1 cellular context compared by ENCODE assay signal in genomic region chr16:31105677-31106213, GRCh38.
TF ChIP-seq lines count a peak whose summit lies in the region.

No MANE protein-coding gene starts in this region.

TF ChIP-seq in GM12878, 131 proteins besides CTCF, POLR2A, EP300 and RAD21 (continues in another document):
- TF ChIP-seq IRF5 (IDR thresholded peaks at IDR 0.05; ENCODE audit: borderline replicate concordance) (no peak), NFXL1 (IDR thresholded peaks at IDR 0.05; ENCODE audit: borderline replicate concordance) (no peak), NRF1 (conservative IDR thresholded peaks at IDR 0.05; ENCODE audit: low read depth, low read length) (no peak), MEF2A (IDR thresholded peaks at IDR 0.05; ENCODE audit: insufficient read depth, low read depth, low read length) (no peak), HDAC2 (IDR thresholded peaks at IDR 0.05) (no peak), MLLT1 (IDR thresholded peaks at IDR 0.05) (peak; percentile 87), POLR2AphosphoS2 (IDR thresholded peaks at IDR 0.05; ENCODE audit: low read depth, low read length) (no peak), ZBTB40 (IDR thresholded peaks at IDR 0.05; ENCODE audit: borderline replicate concordance) (no peak), DPF2 (IDR thresholded peaks at IDR 0.05) (0 out of 2 replicates have a peak, but pooled peaks have one; percentile 24), YY1 (IDR thresholded peaks at IDR 0.05; ENCODE audit: low read depth, low read length) (peak; percentile 48; the same call in 1 of the 2 replicates), CEBPB (IDR thresholded peaks at IDR 0.05; ENCODE audit: borderline replicate concordance in 1 of 2, low read depth in 2 of 2, low read length in 2 of 2) (no peak), ZNF274 (IDR thresholded peaks at IDR 0.05; ENCODE audit: insufficient read depth, insufficient read length) (no peak), ZNF592 (IDR thresholded peaks at IDR 0.05) (peak; percentile 33; the same call in 1 of the 2 replicates), ZNF207 (IDR thresholded peaks at IDR 0.05; ENCODE audit: borderline replicate concordance) (0 out of 2 replicates have a peak, but pooled peaks have one; percentile 27), TCF3 (IDR thresholded peaks at IDR 0.05; ENCODE audit: borderline replicate concordance, insufficient read depth, low read depth, low read length) (no peak), KAT2A (conservative IDR thresholded peaks at IDR 0.05; ENCODE audit: control insufficient read depth, low read depth, low read length) (no peak), IKZF2 (IDR thresholded peaks at IDR 0.05) (0 out of 4 replicates have a peak, but pooled peaks of 1 of the 2 experiments have one; percentile 32), NKRF (conservative IDR thresholded peaks at IDR 0.05) (no peak), ESRRA (IDR thresholded peaks at IDR 0.05; ENCODE audit: low read length) (no peak), E4F1 (IDR thresholded peaks at IDR 0.05; ENCODE audit: borderline replicate concordance, partially characterized antibody) (no peak), SREBF2 (IDR thresholded peaks at IDR 0.05; ENCODE audit: low read length) (no peak), NFYA (IDR thresholded peaks at IDR 0.05; ENCODE audit: borderline replicate concordance, low read depth, low read length) (no peak), WRNIP1 (IDR thresholded peaks at IDR 0.05; ENCODE audit: borderline replicate concordance, low read depth, low read length) (no peak), GATAD2B (conservative IDR thresholded peaks at IDR 0.05; ENCODE audit: low read depth) (0 out of 2 replicates have a peak, but pooled peaks have one; percentile 23), ATF3 (IDR thresholded peaks at IDR 0.05; ENCODE audit: borderline replicate concordance, extremely low read depth, low read depth, low read length) (no peak), TBL1XR1 (IDR thresholded peaks at IDR 0.05; ENCODE audit: low read depth, low read length) (no peak), TAF1 (IDR thresholded peaks at IDR 0.05; ENCODE audit: borderline replicate concordance, low read depth, low read length) (no peak), BMI1 (IDR thresholded peaks at IDR 0.05; ENCODE audit: borderline replicate concordance) (no peak), TARDBP (IDR thresholded peaks at IDR 0.05; ENCODE audit: borderline replicate concordance) (no peak), TCF12 (IDR thresholded peaks at IDR 0.05; ENCODE audit: low read depth, low read length) (no peak), POLR2AphosphoS5 (IDR thresholded peaks at IDR 0.05; ENCODE audit: low read length) (no peak), ZBTB33 (IDR thresholded peaks at IDR 0.05) (peak; percentile 80; the same call in 1 of the 2 replicates), IRF4 (IDR thresholded peaks at IDR 0.05; ENCODE audit: low read depth, low read length) (no peak), E2F4 (IDR thresholded peaks at IDR 0.05; ENCODE audit: low read depth, low read length) (no peak)
